ENCODE assay signal across 25 cellular contexts in genomic region chr5:103223031-103223955, GRCh38.
"Had no signal": no experiment of that assay in that cellular context is flagged by ENCODE, and none has a peak within 500 bp of the region (broad histone marks: within the 10 kb centered on the region; RNA-seq: fewer than 3 reads in every experiment).

No MANE protein-coding gene starts in this region.

- H3K27ac ChIP-seq: left lung, prostate gland, spleen, thoracic aorta, upper lobe of left lung, WERI-Rb-1 had no signal

- H3K36me3 Mint-ChIP-seq: immature natural killer cell had no signal

- H3K9me3 Mint-ChIP-seq: activated naive CD4-positive, alpha-beta T cell treated with anti-CD3 and anti-CD28 coated beads for 36 hours; activated T-helper 17 cell treated with anti-CD3 and anti-CD28 coated beads, Interleukin-2, amount 50 U/mL, for 72 hours; T-cell; T-helper 2 cell treated with Interferon-gamma antibody and Interleukin-4, amounts not matched to agents 5 μg/mL and 100 μg/mL, for 36 hours had no signal

- H3K4me3 ChIP-seq: left lung, lung, prostate gland, spleen, thoracic aorta, upper lobe of left lung had no signal

- H3K4me1 ChIP-seq: left lung, prostate gland had no signal

- H3K36me3 ChIP-seq: left lung, prostate gland, spleen, thoracic aorta, upper lobe of left lung, WERI-Rb-1 had no signal

- H3K4me3 Mint-ChIP-seq: activated naive CD4-positive, alpha-beta T cell treated with anti-CD3 and anti-CD28 coated beads for 36 hours; activated T-cell treated with anti-CD3 and anti-CD28 coated beads, Interleukin-2, amount 50 U/mL, for 24 hours; activated T-helper 17 cell treated with anti-CD3 and anti-CD28 coated beads, Interleukin-2, amount 50 U/mL, for 72 hours; immature natural killer cell; naive thymus-derived CD4-positive, alpha-beta T cell; T-cell; T-helper 2 cell treated with Interferon-gamma antibody and Interleukin-4, amounts not matched to agents 5 μg/mL and 100 μg/mL, for 36 hours had no signal

- H3K27me3 ChIP-seq: left lung, upper lobe of left lung had no signal

- H3K4me1 Mint-ChIP-seq: activated T-helper 17 cell treated with anti-CD3 and anti-CD28 coated beads, Interleukin-2, amount 50 U/mL, for 72 hours had no signal

- FAIRE-seq: endometrium had no signal

- H3K27ac Mint-ChIP-seq: activated naive CD4-positive, alpha-beta T cell treated with anti-CD3 and anti-CD28 coated beads for 36 hours; activated T-cell treated with anti-CD3 and anti-CD28 coated beads, Interleukin-2, amount 50 U/mL, for 24 hours; activated T-helper 17 cell treated with anti-CD3 and anti-CD28 coated beads, Interleukin-2, amount 50 U/mL, for 72 hours; immature natural killer cell; naive thymus-derived CD4-positive, alpha-beta T cell; T-cell; T-helper 2 cell treated with Interferon-gamma antibody and Interleukin-4, amounts not matched to agents 5 μg/mL and 100 μg/mL, for 36 hours had no signal

- DNase-seq: activated CD4-positive, alpha-beta T cell treated with anti-CD3 and anti-CD28 coated beads for 1 hour; activated CD4-positive, alpha-beta T cell treated with anti-CD3 and anti-CD28 coated beads, Interleukin-2, amount 50 U/mL, for 4 hours; activated CD8-positive, alpha-beta memory T cell treated with anti-CD3 and anti-CD28 coated beads for 24 hours; activated CD8-positive, alpha-beta memory T cell treated with anti-CD3 and anti-CD28 coated beads, Interleukin-2, amount 50 U/mL, for 4 hours; activated naive CD4-positive, alpha-beta T cell treated with anti-CD3 and anti-CD28 coated beads for 36 hours; activated T-cell treated with anti-CD3 and anti-CD28 coated beads, Interleukin-2, amount 50 U/mL, for 24 hours; amygdala; cortex of kidney; foreskin fibroblast; immature natural killer cell; kidney glomerular epithelial cell; naive thymus-derived CD4-positive, alpha-beta T cell; spleen; stimulated activated CD4-positive, alpha-beta T cell treated with anti-CD3 and anti-CD28 coated beads, Interleukin-4, amount 100 ng/mL, for 1 hour; stimulated activated naive CD4-positive, alpha-beta T cell; T-cell; WERI-Rb-1 had no signal

- H3K9me3 ChIP-seq: left lung, prostate gland, thoracic aorta, upper lobe of left lung had no signal
